ENCODE assay signal across 1 cellular context in the genomic region with DNA sequence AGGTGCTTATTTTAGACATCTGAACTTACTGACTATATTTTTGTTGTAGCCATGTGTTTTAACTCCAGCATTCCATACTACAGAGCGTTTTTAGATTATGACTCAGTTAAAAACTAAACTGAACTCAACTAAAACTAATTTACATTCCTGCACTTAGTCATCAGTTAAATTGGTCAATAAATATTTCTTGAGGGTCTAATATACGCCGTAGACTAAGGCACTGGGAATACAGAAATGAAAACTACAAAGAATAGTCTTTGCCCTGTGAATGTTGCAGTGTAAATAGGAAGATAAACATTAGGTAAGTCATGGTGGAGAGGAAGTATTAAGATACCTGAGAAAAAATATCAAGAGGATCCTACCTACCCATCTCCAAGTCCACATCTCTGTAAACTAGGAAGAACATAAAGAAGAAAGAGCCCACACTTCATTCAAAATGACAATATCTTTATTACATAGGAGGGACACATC.
A peak's percentile ranks its signal among the peaks of the same experiment; 100 is the strongest.
TF ChIP-seq lines count a peak whose summit lies in the region.

No MANE protein-coding gene starts in this region.

TF ChIP-seq in SK-N-SH, 30 proteins besides CTCF, POLR2A, EP300 and RAD21 (continued from another document):
- TF ChIP-seq, protein P1, sequence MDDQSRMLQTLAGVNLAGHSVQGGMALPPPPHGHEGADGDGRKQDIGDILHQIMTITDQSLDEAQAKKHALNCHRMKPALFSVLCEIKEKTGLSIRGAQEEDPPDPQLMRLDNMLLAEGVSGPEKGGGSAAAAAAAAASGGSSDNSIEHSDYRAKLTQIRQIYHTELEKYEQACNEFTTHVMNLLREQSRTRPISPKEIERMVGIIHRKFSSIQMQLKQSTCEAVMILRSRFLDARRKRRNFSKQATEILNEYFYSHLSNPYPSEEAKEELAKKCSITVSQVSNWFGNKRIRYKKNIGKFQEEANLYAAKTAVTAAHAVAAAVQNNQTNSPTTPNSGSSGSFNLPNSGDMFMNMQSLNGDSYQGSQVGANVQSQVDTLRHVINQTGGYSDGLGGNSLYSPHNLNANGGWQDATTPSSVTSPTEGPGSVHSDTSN (IDR thresholded peaks at IDR 0.05): peak; percentile 87
- TF ChIP-seq TEAD4 (IDR thresholded peaks at IDR 0.05; ENCODE audit: borderline replicate concordance, insufficient read depth) (peak; percentile 88), RFX5 (IDR thresholded peaks at IDR 0.05; ENCODE audit: low read length) (no peak), SMC3 (IDR thresholded peaks at IDR 0.05; ENCODE audit: low read depth, low read length) (no peak), EZH2phosphoT487 (IDR thresholded peaks at IDR 0.05; ENCODE audit: borderline replicate concordance, low read depth) (no peak), GATA2 (CRISPR knock-in tag; IDR thresholded peaks at IDR 0.05) (no peak), GABPA (IDR thresholded peaks at IDR 0.05; ENCODE audit: low read depth) (no peak; the same call in 1 of the 2 replicates), MXI1 (IDR thresholded peaks at IDR 0.05; ENCODE audit: low read depth, low read length) (no peak), CHD2 (IDR thresholded peaks at IDR 0.05; ENCODE audit: low read length, partially characterized antibody) (no peak), MEF2A (IDR thresholded peaks at IDR 0.05; ENCODE audit: borderline replicate concordance, low read depth) (peak; percentile 96), POLR2AphosphoS5 (IDR thresholded peaks at IDR 0.05; ENCODE audit: low read depth, low read length) (peak; percentile 66; the same call in 1 of the 2 replicates), ELF1 (IDR thresholded peaks at IDR 0.05) (0 out of 2 replicates have a peak, but pooled peaks have one; percentile 20), JUND (IDR thresholded peaks at IDR 0.05) (peak; percentile 92), FOXM1 (IDR thresholded peaks at IDR 0.05; ENCODE audit: low read depth) (peak; percentile 86)
- TF ChIP-seq, protein P2, sequence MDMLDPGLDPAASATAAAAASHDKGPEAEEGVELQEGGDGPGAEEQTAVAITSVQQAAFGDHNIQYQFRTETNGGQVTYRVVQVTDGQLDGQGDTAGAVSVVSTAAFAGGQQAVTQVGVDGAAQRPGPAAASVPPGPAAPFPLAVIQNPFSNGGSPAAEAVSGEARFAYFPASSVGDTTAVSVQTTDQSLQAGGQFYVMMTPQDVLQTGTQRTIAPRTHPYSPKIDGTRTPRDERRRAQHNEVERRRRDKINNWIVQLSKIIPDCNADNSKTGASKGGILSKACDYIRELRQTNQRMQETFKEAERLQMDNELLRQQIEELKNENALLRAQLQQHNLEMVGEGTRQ (IDR thresholded peaks at IDR 0.05; ENCODE audit: borderline replicate concordance, low read depth, low read length): no peak
- TF ChIP-seq, protein P3, sequence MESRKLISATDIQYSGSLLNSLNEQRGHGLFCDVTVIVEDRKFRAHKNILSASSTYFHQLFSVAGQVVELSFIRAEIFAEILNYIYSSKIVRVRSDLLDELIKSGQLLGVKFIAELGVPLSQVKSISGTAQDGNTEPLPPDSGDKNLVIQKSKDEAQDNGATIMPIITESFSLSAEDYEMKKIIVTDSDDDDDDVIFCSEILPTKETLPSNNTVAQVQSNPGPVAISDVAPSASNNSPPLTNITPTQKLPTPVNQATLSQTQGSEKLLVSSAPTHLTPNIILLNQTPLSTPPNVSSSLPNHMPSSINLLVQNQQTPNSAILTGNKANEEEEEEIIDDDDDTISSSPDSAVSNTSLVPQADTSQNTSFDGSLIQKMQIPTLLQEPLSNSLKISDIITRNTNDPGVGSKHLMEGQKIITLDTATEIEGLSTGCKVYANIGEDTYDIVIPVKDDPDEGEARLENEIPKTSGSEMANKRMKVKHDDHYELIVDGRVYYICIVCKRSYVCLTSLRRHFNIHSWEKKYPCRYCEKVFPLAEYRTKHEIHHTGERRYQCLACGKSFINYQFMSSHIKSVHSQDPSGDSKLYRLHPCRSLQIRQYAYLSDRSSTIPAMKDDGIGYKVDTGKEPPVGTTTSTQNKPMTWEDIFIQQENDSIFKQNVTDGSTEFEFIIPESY (IDR thresholded peaks at IDR 0.05; ENCODE audit: borderline replicate concordance, low read depth): no peak
